In genomic region chr3:126127904-126128303, GRCh38 we compare ENCODE assay signal across 19 cellular contexts. TPM values are rescaled to one million over a fixed set of nuclear protein-coding genes. Genes with fewer than 3 reads are reported as not detected.
DNase-seq lines count a peak whose midpoint lies in the region; ATAC-seq, FAIRE-seq and TF ChIP-seq lines count a peak whose summit lies in the region.
"Had no signal": no experiment of that assay in that cellular context is flagged by ENCODE, and none has a peak within 500 bp of the region (broad histone marks: within the 10 kb centered on the region; RNA-seq: fewer than 3 reads in every experiment).

No MANE protein-coding gene starts in this region.

- H3K9me3 ChIP-seq in left ventricle myocardium inferior (replicated peaks) (no peaks in the 10 kb centered on the region), pancreas (no peaks in the 10 kb centered on the region)
- H3K9me3 ChIP-seq: ascending aorta, esophagus squamous epithelium, thoracic aorta had no signal

- no peaks in the 10 kb centered on the region for H3K36me3 Mint-ChIP-seq in WTC11
- H3K36me3 Mint-ChIP-seq: CD8-positive, alpha-beta T cell; stimulated activated memory B cell treated with anti-CD40 and anti-IgM and Interleukin-4, amounts not matched to agents 10 μg/mL and 1 μg/mL and 100 μg/mL, for 72 hours had no signal

- no peak overlapping the region for H3K27ac Mint-ChIP-seq in WTC11
- H3K27ac Mint-ChIP-seq: activated CD4-positive, alpha-beta T cell treated with anti-CD3 and anti-CD28 coated beads, Interleukin-2, amount 10 ng/mL, durations not matched to agents 24 days and 14 days; activated naive CD4-positive, alpha-beta T cell treated with anti-CD3 and anti-CD28 coated beads for 36 hours; CD8-positive, alpha-beta T cell; stimulated activated memory B cell treated with anti-CD40 and anti-IgM and Interleukin-4, amounts not matched to agents 10 μg/mL and 1 μg/mL and 100 μg/mL, for 72 hours had no signal

- H3K4me3 ChIP-seq in left ventricle myocardium inferior, result no peak overlapping the region
- H3K4me3 ChIP-seq in pancreas, result no peak overlapping the region
- H3K4me3 ChIP-seq: ascending aorta, esophagus squamous epithelium, thoracic aorta had no signal

- DNase-seq in left ventricle myocardium inferior, result peak; percentile 2
- DNase-seq in Right ventricle myocardium inferior (ENCODE audit: missing footprints), result no peak
- DNase-seq in left ventricle myocardium superior, result peak; percentile 13
- peak in 4 of 6 donors; percentile 3 to 33 (median 6) for DNase-seq in pancreas
- no peak for DNase-seq in NCI-H1930 (lab: John Stamatoyannopoulos, UW)
- no peak for DNase-seq in WTC11 (ENCODE audit: low spot score)
- DNase-seq in H4 (ENCODE audit: low spot score), result no peak
- DNase-seq: activated CD4-positive, alpha-beta T cell treated with anti-CD3 and anti-CD28 coated beads, Interleukin-2, amount 10 ng/mL, durations not matched to agents 24 days and 14 days; activated naive CD4-positive, alpha-beta T cell treated with anti-CD3 and anti-CD28 coated beads for 36 hours; effector CD8-positive, alpha-beta T cell; esophagus squamous epithelium; GF-D8; nucleus accumbens had no signal

- POLR2A ChIA-PET in WTC11 (lab: Charles Lee), result interaction anchor here (0.6 kb wide), 1 partner anchor 1244 kb away, joined by 6 read pairs; no protein-coding TSS in a partner anchor

- CTCF ChIA-PET in WTC11 (lab: Charles Lee), result interaction anchor here (1.4 kb wide), 1 partner anchor 118 kb away, joined by 3 read pairs; no protein-coding TSS in a partner anchor

- no peaks in the 10 kb centered on the region for H3K9me3 Mint-ChIP-seq in WTC11
- H3K9me3 Mint-ChIP-seq: activated CD4-positive, alpha-beta T cell treated with anti-CD3 and anti-CD28 coated beads, Interleukin-2, amount 10 ng/mL, durations not matched to agents 24 days and 14 days; activated naive CD4-positive, alpha-beta T cell treated with anti-CD3 and anti-CD28 coated beads for 36 hours; CD8-positive, alpha-beta T cell; stimulated activated memory B cell treated with anti-CD40 and anti-IgM and Interleukin-4, amounts not matched to agents 10 μg/mL and 1 μg/mL and 100 μg/mL, for 72 hours had no signal

- peaks cover 3% of the 10 kb centered on the region; the same call in 1 of the 2 replicates for H3K27me3 Mint-ChIP-seq in WTC11 (ENCODE audit: low read depth)
- H3K27me3 Mint-ChIP-seq: activated CD4-positive, alpha-beta T cell treated with anti-CD3 and anti-CD28 coated beads, Interleukin-2, amount 10 ng/mL, durations not matched to agents 24 days and 14 days had no signal

- no peak overlapping the region for H3K4me3 Mint-ChIP-seq in WTC11
- H3K4me3 Mint-ChIP-seq: activated CD4-positive, alpha-beta T cell treated with anti-CD3 and anti-CD28 coated beads, Interleukin-2, amount 10 ng/mL, durations not matched to agents 24 days and 14 days; activated naive CD4-positive, alpha-beta T cell treated with anti-CD3 and anti-CD28 coated beads for 36 hours; CD8-positive, alpha-beta T cell; stimulated activated memory B cell treated with anti-CD40 and anti-IgM and Interleukin-4, amounts not matched to agents 10 μg/mL and 1 μg/mL and 100 μg/mL, for 72 hours had no signal

- WGBS in pancreas, 2 donors, result 83 to 91% methylated on average over 7 of the region's 7 CpGs

- H3K4me1 ChIP-seq in left ventricle myocardium inferior (no peaks in the 10 kb centered on the region), pancreas (no peaks in the 10 kb centered on the region)
- H3K4me1 ChIP-seq: ascending aorta had no signal

- H3K27me3 ChIP-seq in left ventricle myocardium inferior (ENCODE audit: low read depth), result no peaks in the 10 kb centered on the region
- H3K27me3 ChIP-seq in pancreas, result no peaks in the 10 kb centered on the region
- H3K27me3 ChIP-seq: ascending aorta had no signal

- H3K27ac ChIP-seq in left ventricle myocardium inferior (replicated peaks) (no peak overlapping the region), pancreas (no peak overlapping the region)
- H3K27ac ChIP-seq: ascending aorta, esophagus squamous epithelium, HL-60, thoracic aorta had no signal

- ATAC-seq in Right ventricle myocardium inferior (no peak), left ventricle myocardium superior (no peak), pancreas (no peak), WTC11 (no peak)
- ATAC-seq: CD8-positive, alpha-beta T cell; stimulated activated memory B cell treated with anti-CD40 and anti-IgM and Interleukin-4, amounts not matched to agents 10 μg/mL and 1 μg/mL and 100 μg/mL, for 72 hours had no signal

- H3K36me3 ChIP-seq in left ventricle myocardium inferior (no peaks in the 10 kb centered on the region), pancreas (no peaks in the 10 kb centered on the region)
- H3K36me3 ChIP-seq: esophagus squamous epithelium, thoracic aorta had no signal

- intact Hi-C loops in left ventricle myocardium inferior (cut with micrococcal nuclease) (no loop called here), Right ventricle myocardium inferior (cut with DNase I) (no loop called here), left ventricle myocardium superior (cut with micrococcal nuclease) (no loop called here), pancreas (cut with DNase I) (no loop called here)

- H3K4me1 Mint-ChIP-seq in WTC11, result peaks cover 21% of the 10 kb centered on the region
- H3K4me1 Mint-ChIP-seq: activated CD4-positive, alpha-beta T cell treated with anti-CD3 and anti-CD28 coated beads, Interleukin-2, amount 10 ng/mL, durations not matched to agents 24 days and 14 days; stimulated activated memory B cell treated with anti-CD40 and anti-IgM and Interleukin-4, amounts not matched to agents 10 μg/mL and 1 μg/mL and 100 μg/mL, for 72 hours had no signal

- TF ChIP-seq CTCF in left ventricle myocardium inferior (IDR thresholded peaks at IDR 0.05; ENCODE audit: borderline replicate concordance) (no peak), pancreas (IDR thresholded peaks at IDR 0.05) (no peak), WTC11 (IDR thresholded peaks at IDR 0.05) (no peak)

- FAIRE-seq in pancreas (lab: Jason Lieb, UNC), result no peak
- FAIRE-seq: TTC549 had no signal

TF ChIP-seq in WTC11, 78 proteins besides CTCF, POLR2A, EP300 and RAD21:
- TF ChIP-seq NFATC4 (CRISPR knock-in tag; IDR thresholded peaks at IDR 0.05) (no peak), SP1 (CRISPR knock-in tag; conservative IDR thresholded peaks at IDR 0.05) (no peak), NFYB (CRISPR knock-in tag; conservative IDR thresholded peaks at IDR 0.05; ENCODE audit: low read depth) (no peak), SOX15 (CRISPR knock-in tag; IDR thresholded peaks at IDR 0.05) (no peak), OVOL2 (CRISPR knock-in tag; IDR thresholded peaks at IDR 0.05; ENCODE audit: borderline replicate concordance) (no peak), PRRX2 (CRISPR knock-in tag; IDR thresholded peaks at IDR 0.05) (no peak), ZNF232 (CRISPR knock-in tag; IDR thresholded peaks at IDR 0.05) (no peak), NR2C2 (CRISPR knock-in tag; IDR thresholded peaks at IDR 0.05) (no peak), ZNF423 (CRISPR knock-in tag; IDR thresholded peaks at IDR 0.05) (no peak)
- TF ChIP-seq, protein P1, sequence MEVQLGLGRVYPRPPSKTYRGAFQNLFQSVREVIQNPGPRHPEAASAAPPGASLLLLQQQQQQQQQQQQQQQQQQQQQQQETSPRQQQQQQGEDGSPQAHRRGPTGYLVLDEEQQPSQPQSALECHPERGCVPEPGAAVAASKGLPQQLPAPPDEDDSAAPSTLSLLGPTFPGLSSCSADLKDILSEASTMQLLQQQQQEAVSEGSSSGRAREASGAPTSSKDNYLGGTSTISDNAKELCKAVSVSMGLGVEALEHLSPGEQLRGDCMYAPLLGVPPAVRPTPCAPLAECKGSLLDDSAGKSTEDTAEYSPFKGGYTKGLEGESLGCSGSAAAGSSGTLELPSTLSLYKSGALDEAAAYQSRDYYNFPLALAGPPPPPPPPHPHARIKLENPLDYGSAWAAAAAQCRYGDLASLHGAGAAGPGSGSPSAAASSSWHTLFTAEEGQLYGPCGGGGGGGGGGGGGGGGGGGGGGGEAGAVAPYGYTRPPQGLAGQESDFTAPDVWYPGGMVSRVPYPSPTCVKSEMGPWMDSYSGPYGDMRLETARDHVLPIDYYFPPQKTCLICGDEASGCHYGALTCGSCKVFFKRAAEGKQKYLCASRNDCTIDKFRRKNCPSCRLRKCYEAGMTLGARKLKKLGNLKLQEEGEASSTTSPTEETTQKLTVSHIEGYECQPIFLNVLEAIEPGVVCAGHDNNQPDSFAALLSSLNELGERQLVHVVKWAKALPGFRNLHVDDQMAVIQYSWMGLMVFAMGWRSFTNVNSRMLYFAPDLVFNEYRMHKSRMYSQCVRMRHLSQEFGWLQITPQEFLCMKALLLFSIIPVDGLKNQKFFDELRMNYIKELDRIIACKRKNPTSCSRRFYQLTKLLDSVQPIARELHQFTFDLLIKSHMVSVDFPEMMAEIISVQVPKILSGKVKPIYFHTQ (CRISPR knock-in tag; IDR thresholded peaks at IDR 0.05), result no peak

RNA-seq across cellular contexts. Expression of gene SLC41A3, which starts 44.0 kb away (rescaled TPM):
- 30.2 TPM for total RNA-seq in left ventricle myocardium inferior
- 36.2 TPM for total RNA-seq in Right ventricle myocardium inferior
- total RNA-seq in left ventricle myocardium superior, result 35.4 TPM
- total RNA-seq in pancreas, result 10 to 100 TPM; 25.1 to 38.1 (median 31.1) TPM
- polyA plus RNA-seq in pancreas, result 10 to 100 TPM; 19.4 to 33.0 TPM
- 28.1 to 33.5 TPM (median 28.4 TPM) in 3 replicates for total RNA-seq in WTC11 (2021)
- 34.5 and 43.6 TPM in 2 replicates for total RNA-seq in H4 (2014; rRNA removed; shearing (Covaris generic))

RNA-seq across cellular contexts. Expression of gene ALDH1L1, which starts 52.5 kb away (rescaled TPM):
- total RNA-seq in left ventricle myocardium inferior, result 24.3 TPM
- total RNA-seq in Right ventricle myocardium inferior, result 23.1 TPM
- total RNA-seq in left ventricle myocardium superior, result 16.6 TPM
- 10 to 100 TPM; 15.4 to 46.3 (median 33.7) TPM for total RNA-seq in pancreas
- 10 to 100 TPM; 38.8 to 44.0 TPM for polyA plus RNA-seq in pancreas
- 0.78 to 2.0 TPM (median 1.2 TPM) in 3 replicates for total RNA-seq in WTC11 (2021)
- total RNA-seq in H4 (2014; rRNA removed; shearing (Covaris generic)), result 4.6 and 7.0 TPM in 2 replicates
- total RNA-seq: activated CD4-positive, alpha-beta T cell treated with anti-CD3 and anti-CD28 coated beads, Interleukin-2, amount 10 ng/mL, durations not matched to agents 24 days and 14 days; activated naive CD4-positive, alpha-beta T cell treated with anti-CD3 and anti-CD28 coated beads for 36 hours; CD8-positive, alpha-beta T cell had no signal

Comparison
In these comparisons a context has a peak if more than half of its experiments do, and no peak if none do; other contexts are left out.
1. DNase-seq: peak in left ventricle myocardium inferior (single experiment), left ventricle myocardium superior (single experiment) and pancreas (4 of 6); none in Right ventricle myocardium inferior (single experiment), NCI-H1930 (0 of 2), WTC11 (single experiment) and H4 (single experiment).